ENCODE assay signal across 1 cellular context in the genomic region with DNA sequence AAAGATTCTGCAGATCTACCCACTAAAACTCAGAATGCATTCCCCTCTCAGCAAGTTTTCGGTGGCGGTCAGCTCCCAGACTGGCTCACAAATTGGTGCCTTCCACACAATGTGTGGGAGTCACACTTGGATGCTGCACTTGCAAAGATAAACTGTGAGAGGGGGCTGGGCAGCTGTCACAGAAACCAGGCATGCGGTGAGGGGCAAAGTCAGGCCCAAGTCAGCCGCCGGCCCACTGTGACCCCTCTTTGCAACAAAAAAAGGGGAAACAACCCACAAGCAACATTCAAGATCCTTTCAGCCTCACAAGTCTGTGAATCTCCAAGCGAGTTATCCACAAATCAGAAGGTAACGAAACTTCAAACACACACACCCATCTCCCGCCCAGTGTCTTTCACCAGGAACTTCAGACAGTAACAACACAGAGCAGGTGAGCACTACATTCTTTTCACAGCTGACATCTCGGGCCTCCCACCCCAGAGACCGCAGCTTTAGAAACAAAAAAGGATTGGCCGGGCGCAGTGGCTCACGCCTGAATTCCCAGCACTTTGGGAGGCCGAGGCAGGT.
TF ChIP-seq lines count a peak whose summit lies in the region.

No MANE protein-coding gene starts in this region.

TF ChIP-seq in GM12878, 131 proteins besides CTCF, POLR2A, EP300 and RAD21:
- TF ChIP-seq, protein P1, sequence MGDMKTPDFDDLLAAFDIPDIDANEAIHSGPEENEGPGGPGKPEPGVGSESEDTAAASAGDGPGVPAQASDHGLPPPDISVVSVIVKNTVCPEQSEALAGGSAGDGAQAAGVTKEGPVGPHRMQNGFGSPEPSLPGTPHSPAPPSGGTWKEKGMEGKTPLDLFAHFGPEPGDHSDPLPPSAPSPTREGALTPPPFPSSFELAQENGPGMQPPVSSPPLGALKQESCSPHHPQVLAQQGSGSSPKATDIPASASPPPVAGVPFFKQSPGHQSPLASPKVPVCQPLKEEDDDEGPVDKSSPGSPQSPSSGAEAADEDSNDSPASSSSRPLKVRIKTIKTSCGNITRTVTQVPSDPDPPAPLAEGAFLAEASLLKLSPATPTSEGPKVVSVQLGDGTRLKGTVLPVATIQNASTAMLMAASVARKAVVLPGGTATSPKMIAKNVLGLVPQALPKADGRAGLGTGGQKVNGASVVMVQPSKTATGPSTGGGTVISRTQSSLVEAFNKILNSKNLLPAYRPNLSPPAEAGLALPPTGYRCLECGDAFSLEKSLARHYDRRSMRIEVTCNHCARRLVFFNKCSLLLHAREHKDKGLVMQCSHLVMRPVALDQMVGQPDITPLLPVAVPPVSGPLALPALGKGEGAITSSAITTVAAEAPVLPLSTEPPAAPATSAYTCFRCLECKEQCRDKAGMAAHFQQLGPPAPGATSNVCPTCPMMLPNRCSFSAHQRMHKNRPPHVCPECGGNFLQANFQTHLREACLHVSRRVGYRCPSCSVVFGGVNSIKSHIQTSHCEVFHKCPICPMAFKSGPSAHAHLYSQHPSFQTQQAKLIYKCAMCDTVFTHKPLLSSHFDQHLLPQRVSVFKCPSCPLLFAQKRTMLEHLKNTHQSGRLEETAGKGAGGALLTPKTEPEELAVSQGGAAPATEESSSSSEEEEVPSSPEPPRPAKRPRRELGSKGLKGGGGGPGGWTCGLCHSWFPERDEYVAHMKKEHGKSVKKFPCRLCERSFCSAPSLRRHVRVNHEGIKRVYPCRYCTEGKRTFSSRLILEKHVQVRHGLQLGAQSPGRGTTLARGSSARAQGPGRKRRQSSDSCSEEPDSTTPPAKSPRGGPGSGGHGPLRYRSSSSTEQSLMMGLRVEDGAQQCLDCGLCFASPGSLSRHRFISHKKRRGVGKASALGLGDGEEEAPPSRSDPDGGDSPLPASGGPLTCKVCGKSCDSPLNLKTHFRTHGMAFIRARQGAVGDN (IDR thresholded peaks at IDR 0.05): no peak
- no peak for TF ChIP-seq ZBED1 (IDR thresholded peaks at IDR 0.05; ENCODE audit: borderline replicate concordance)
- no peak for TF ChIP-seq STAT1 (conservative IDR thresholded peaks at IDR 0.05)
- TF ChIP-seq SP1 (IDR thresholded peaks at IDR 0.05; ENCODE audit: low read depth, low read length): no peak
- TF ChIP-seq, protein P2, sequence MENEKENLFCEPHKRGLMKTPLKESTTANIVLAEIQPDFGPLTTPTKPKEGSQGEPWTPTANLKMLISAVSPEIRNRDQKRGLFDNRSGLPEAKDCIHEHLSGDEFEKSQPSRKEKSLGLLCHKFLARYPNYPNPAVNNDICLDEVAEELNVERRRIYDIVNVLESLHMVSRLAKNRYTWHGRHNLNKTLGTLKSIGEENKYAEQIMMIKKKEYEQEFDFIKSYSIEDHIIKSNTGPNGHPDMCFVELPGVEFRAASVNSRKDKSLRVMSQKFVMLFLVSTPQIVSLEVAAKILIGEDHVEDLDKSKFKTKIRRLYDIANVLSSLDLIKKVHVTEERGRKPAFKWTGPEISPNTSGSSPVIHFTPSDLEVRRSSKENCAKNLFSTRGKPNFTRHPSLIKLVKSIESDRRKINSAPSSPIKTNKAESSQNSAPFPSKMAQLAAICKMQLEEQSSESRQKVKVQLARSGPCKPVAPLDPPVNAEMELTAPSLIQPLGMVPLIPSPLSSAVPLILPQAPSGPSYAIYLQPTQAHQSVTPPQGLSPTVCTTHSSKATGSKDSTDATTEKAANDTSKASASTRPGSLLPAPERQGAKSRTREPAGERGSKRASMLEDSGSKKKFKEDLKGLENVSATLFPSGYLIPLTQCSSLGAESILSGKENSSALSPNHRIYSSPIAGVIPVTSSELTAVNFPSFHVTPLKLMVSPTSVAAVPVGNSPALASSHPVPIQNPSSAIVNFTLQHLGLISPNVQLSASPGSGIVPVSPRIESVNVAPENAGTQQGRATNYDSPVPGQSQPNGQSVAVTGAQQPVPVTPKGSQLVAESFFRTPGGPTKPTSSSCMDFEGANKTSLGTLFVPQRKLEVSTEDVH (IDR thresholded peaks at IDR 0.05; ENCODE audit: low read depth, partially characterized antibody): no peak
- TF ChIP-seq SUZ12 (IDR thresholded peaks at IDR 0.05; ENCODE audit: unreplicated experiment): no peak
- TF ChIP-seq PAX5 (IDR thresholded peaks at IDR 0.05; ENCODE audit: borderline replicate concordance, low read depth, low read length): no peak
- no peak for TF ChIP-seq ZNF24 (IDR thresholded peaks at IDR 0.05)
- no peak for TF ChIP-seq ASH2L (IDR thresholded peaks at IDR 0.05; ENCODE audit: borderline replicate concordance, low read depth)
- no peak for TF ChIP-seq CBX3 (IDR thresholded peaks at IDR 0.05; ENCODE audit: borderline replicate concordance, low read depth)
- TF ChIP-seq TAF1 (IDR thresholded peaks at IDR 0.05; ENCODE audit: borderline replicate concordance, low read depth, low read length): no peak
- TF ChIP-seq POLR2AphosphoS2 (IDR thresholded peaks at IDR 0.05; ENCODE audit: low read depth, low read length): no peak
- no peak for TF ChIP-seq SMARCA5 (IDR thresholded peaks at IDR 0.05)
- TF ChIP-seq SUPT20H (IDR thresholded peaks at IDR 0.05; ENCODE audit: borderline replicate concordance, control insufficient read depth, low read depth, low read length): no peak
- no peak for TF ChIP-seq BACH1 (IDR thresholded peaks at IDR 0.05; ENCODE audit: borderline replicate concordance)
- TF ChIP-seq RCOR1 (conservative IDR thresholded peaks at IDR 0.05; ENCODE audit: low read depth, low read length): no peak
- TF ChIP-seq, protein P3, sequence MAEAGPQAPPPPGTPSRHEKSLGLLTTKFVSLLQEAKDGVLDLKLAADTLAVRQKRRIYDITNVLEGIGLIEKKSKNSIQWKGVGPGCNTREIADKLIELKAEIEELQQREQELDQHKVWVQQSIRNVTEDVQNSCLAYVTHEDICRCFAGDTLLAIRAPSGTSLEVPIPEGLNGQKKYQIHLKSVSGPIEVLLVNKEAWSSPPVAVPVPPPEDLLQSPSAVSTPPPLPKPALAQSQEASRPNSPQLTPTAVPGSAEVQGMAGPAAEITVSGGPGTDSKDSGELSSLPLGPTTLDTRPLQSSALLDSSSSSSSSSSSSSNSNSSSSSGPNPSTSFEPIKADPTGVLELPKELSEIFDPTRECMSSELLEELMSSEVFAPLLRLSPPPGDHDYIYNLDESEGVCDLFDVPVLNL (IDR thresholded peaks at IDR 0.05; ENCODE audit: low read depth, low read length): no peak
- TF ChIP-seq YBX1 (IDR thresholded peaks at IDR 0.05): no peak
- no peak for TF ChIP-seq NRF1 (conservative IDR thresholded peaks at IDR 0.05; ENCODE audit: low read depth, low read length)
- TF ChIP-seq ZSCAN29 (IDR thresholded peaks at IDR 0.05): no peak
